Comparison of ENCODE assay signal across 8 cellular contexts in genomic region chr9:112711050-112711689, GRCh38. TPM values are rescaled to one million over a fixed set of nuclear protein-coding genes. Genes with fewer than 3 reads are reported as not detected.
A peak's percentile ranks its signal among the peaks of the same experiment; 100 is the strongest.
DNase-seq lines count a peak whose midpoint lies in the region; ATAC-seq lines count a peak whose summit lies in the region.

No MANE protein-coding gene starts in this region.

- no peak overlapping the region for H3K4me3 Mint-ChIP-seq in activated T-helper 2 cell treated with anti-CD3 and anti-CD28 coated beads, Interferon-gamma antibody, Interleukin-2, Interleukin-4, amounts not matched to agents 10 μg/mL and 5 μg/mL and 100 μg/mL, durations not matched to agents 14 hours and 24 hours and 36 hours (ENCODE audit: low read depth)

- peaks cover 46% of the 10 kb centered on the region for H3K36me3 Mint-ChIP-seq in activated T-helper 2 cell treated with anti-CD3 and anti-CD28 coated beads, Interferon-gamma antibody, Interleukin-2, Interleukin-4, amounts not matched to agents 10 μg/mL and 5 μg/mL and 100 μg/mL, durations not matched to agents 14 hours and 24 hours and 36 hours (ENCODE audit: low read depth)

- intact Hi-C loops in activated T-helper 2 cell treated with anti-CD3 and anti-CD28 coated beads, Interferon-gamma antibody, Interleukin-2, Interleukin-4, amounts not matched to agents 10 μg/mL and 5 μg/mL and 100 μg/mL, durations not matched to agents 14 hours and 24 hours and 36 hours (cut with micrococcal nuclease), result loop anchor here (10.0 kb wide), 1 partner anchor 616 kb away; no protein-coding TSS in a partner anchor

- peaks cover 34% of the 10 kb centered on the region for H3K4me1 Mint-ChIP-seq in activated T-helper 2 cell treated with anti-CD3 and anti-CD28 coated beads, Interferon-gamma antibody, Interleukin-2, Interleukin-4, amounts not matched to agents 10 μg/mL and 5 μg/mL and 100 μg/mL, durations not matched to agents 14 hours and 24 hours and 36 hours (ENCODE audit: low read depth)

- DNase-seq in Ammon's horn (ENCODE audit: low spot score) (peak; percentile 82), HT1080 (ENCODE audit: low read depth) (peak; percentile 6), kidney tubule cell (ENCODE audit: low spot score) (peak; percentile 47), DMS79 (lab: John Stamatoyannopoulos, UW) (no peak), GDM1 (lab: John Stamatoyannopoulos, UW) (no peak)
- DNase-seq in activated T-helper 2 cell treated with anti-CD3 and anti-CD28 coated beads, Interferon-gamma antibody, Interleukin-2, Interleukin-4, amounts not matched to agents 10 μg/mL and 5 μg/mL and 100 μg/mL, durations not matched to agents 14 hours and 24 hours and 36 hours (ENCODE audit: low spot score), result no peak

- peak overlapping the region; percentile 30 for H3K27ac ChIP-seq in angular gyrus (ENCODE audit: low read depth, low read length)

- no peaks in the 10 kb centered on the region for H3K27me3 Mint-ChIP-seq in activated T-helper 2 cell treated with anti-CD3 and anti-CD28 coated beads, Interferon-gamma antibody, Interleukin-2, Interleukin-4, amounts not matched to agents 10 μg/mL and 5 μg/mL and 100 μg/mL, durations not matched to agents 14 hours and 24 hours and 36 hours (ENCODE audit: low read depth)

- peaks cover 9% of the 10 kb centered on the region for H3K9me3 Mint-ChIP-seq in activated T-helper 2 cell treated with anti-CD3 and anti-CD28 coated beads, Interferon-gamma antibody, Interleukin-2, Interleukin-4, amounts not matched to agents 10 μg/mL and 5 μg/mL and 100 μg/mL, durations not matched to agents 14 hours and 24 hours and 36 hours

- H3K27ac Mint-ChIP-seq in activated T-helper 2 cell treated with anti-CD3 and anti-CD28 coated beads, Interferon-gamma antibody, Interleukin-2, Interleukin-4, amounts not matched to agents 10 μg/mL and 5 μg/mL and 100 μg/mL, durations not matched to agents 14 hours and 24 hours and 36 hours, result no peak overlapping the region

- ATAC-seq in GM19023 (IDR thresholded peaks at IDR 0.05; ENCODE audit: unreplicated experiment), result no peak

RNA-seq across cellular contexts. Expression of gene INIP, which starts 6.7 kb away (rescaled TPM):
- 16.3 and 29.4 TPM in 2 replicates for total RNA-seq in HT1080 (2014; rRNA removed; shearing (Covaris generic))
- polyA plus RNA-seq in HT1080 (2015; cell fraction: cytosol; rRNA removed), result 21.6 and 23.2 TPM in 2 replicates
- polyA plus RNA-seq in HT1080 (2015; cell fraction: nucleus; rRNA removed), result 13.7 and 16.1 TPM in 2 replicates
- total RNA-seq in activated T-helper 2 cell treated with anti-CD3 and anti-CD28 coated beads, Interferon-gamma antibody, Interleukin-2, Interleukin-4, amounts not matched to agents 10 μg/mL and 5 μg/mL and 100 μg/mL, durations not matched to agents 14 hours and 24 hours and 36 hours, result 34.2 and 36.6 TPM in 2 replicates

RNA-seq across cellular contexts. Expression of gene SNX30, which starts 39.4 kb away (rescaled TPM):
- 7.7 and 8.1 TPM in 2 replicates for total RNA-seq in HT1080 (2014; rRNA removed; shearing (Covaris generic))
- polyA plus RNA-seq in HT1080 (2015; cell fraction: cytosol; rRNA removed), result 4.5 and 5.6 TPM in 2 replicates
- polyA plus RNA-seq in HT1080 (2015; cell fraction: nucleus; rRNA removed), result 6.3 and 7.5 TPM in 2 replicates
- total RNA-seq in activated T-helper 2 cell treated with anti-CD3 and anti-CD28 coated beads, Interferon-gamma antibody, Interleukin-2, Interleukin-4, amounts not matched to agents 10 μg/mL and 5 μg/mL and 100 μg/mL, durations not matched to agents 14 hours and 24 hours and 36 hours, result 2.4 and 2.8 TPM in 2 replicates

Comparison
In these comparisons a context has a peak if more than half of its experiments do, and no peak if none do; other contexts are left out.
1. DNase-seq: peak in Ammon's horn (single experiment), HT1080 (single experiment) and kidney tubule cell (single experiment); none in DMS79 (single experiment), activated T-helper 2 cell treated with anti-CD3 and anti-CD28 coated beads, Interferon-gamma antibody, Interleukin-2, Interleukin-4, amounts not matched to agents 10 μg/mL and 5 μg/mL and 100 μg/mL, durations not matched to agents 14 hours and 24 hours and 36 hours (single experiment) and GDM1 (single experiment).